24 cellular contexts compared by ENCODE assay signal in genomic region chr6:16930432-16930831, GRCh38.
A peak's percentile ranks its signal among the peaks of the same experiment; 100 is the strongest.
DNase-seq lines count a peak whose midpoint lies in the region; ATAC-seq, FAIRE-seq and TF ChIP-seq lines count a peak whose summit lies in the region.
"Had no signal": no experiment of that assay in that cellular context is flagged by ENCODE, and none has a peak within 500 bp of the region (broad histone marks: within the 10 kb centered on the region; RNA-seq: fewer than 3 reads in every experiment).

No MANE protein-coding gene starts in this region.

- WGBS in IMR-90 (ENCODE audit: extremely low coverage in 2 of 2, insufficient read length in 1 of 2), 2 experiments: no CpG with 5 or more reads among the region's 1 CpG
- 0% methylated on average over 1 of the region's 1 CpG for WGBS in K562 (ENCODE audit: insufficient coverage, low coverage, missing lambda C conversion rate)
- 88 to 92% methylated on average over 1 of the region's 1 CpG for WGBS in pancreas, 2 donors

- no peaks in the 10 kb centered on the region for H3K79me1 ChIP-seq in IMR-90 (ENCODE audit: low read depth in 1 of 2, low read length in 2 of 2)

- no peak for TF ChIP-seq POLR2A in breast epithelium (IDR thresholded peaks at IDR 0.05)
- TF ChIP-seq POLR2A in IMR-90 (IDR thresholded peaks at IDR 0.05; ENCODE audit: low read depth, low read length): no peak
- no peak for TF ChIP-seq POLR2A in K562 (conservative IDR thresholded peaks at IDR 0.05)

- peak overlapping the region; percentile 21; the same call in 1 of the 2 replicates for H2BK20ac ChIP-seq in IMR-90 (ENCODE audit: low read depth, low read length)

- no peak for FAIRE-seq in K562 (lab: Jason Lieb, UNC)
- FAIRE-seq in pancreas (lab: Jason Lieb, UNC): peak; percentile 32
- FAIRE-seq: A549, G401.6, GM12891 had no signal

- H2BK15ac ChIP-seq in IMR-90 (ENCODE audit: low read depth, low read length): no peak overlapping the region

- no peak overlapping the region for H2AK9ac ChIP-seq in IMR-90 (replicated peaks; ENCODE audit: low read depth, low read length, poor library complexity)

- peaks cover 12% of the 10 kb centered on the region for H3K27me3 Mint-ChIP-seq in MCF 10A (ENCODE audit: insufficient read depth, unreplicated experiment)

- H4K20me1 ChIP-seq in IMR-90 (ENCODE audit: insufficient read depth, low read length) (no peaks in the 10 kb centered on the region), K562 (replicated peaks; ENCODE audit: control insufficient read depth, insufficient read depth, low read length) (no peaks in the 10 kb centered on the region)
- H4K20me1 ChIP-seq: BLaER1 treated with 17β-estradiol and CSF1 and Interleukin-3, amounts not matched to agents 10 nM and 100 nM had no signal

- no peak overlapping the region for H3K23ac ChIP-seq in IMR-90 (ENCODE audit: low read depth, low read length)

- no peak overlapping the region for H2AFZ ChIP-seq in IMR-90 (replicated peaks; ENCODE audit: low read length, poor library complexity)
- H2AFZ ChIP-seq in K562 (ENCODE audit: low read depth, low read length): no peak overlapping the region

- H3K4me3 ChIP-seq in breast epithelium: no peak overlapping the region
- no peak overlapping the region for H3K4me3 ChIP-seq in IMR-90 (ENCODE audit: insufficient read depth, low read depth, low read length)
- H3K4me3 ChIP-seq in K562: no peak overlapping the region
- no peak overlapping the region for H3K4me3 ChIP-seq in pancreas
- H3K4me3 ChIP-seq: A549; BLaER1 treated with 17β-estradiol and CSF1 and Interleukin-3, amounts not matched to agents 10 nM and 100 nM had no signal

- TF ChIP-seq RAD21 in IMR-90 (IDR thresholded peaks at IDR 0.05; ENCODE audit: low read length) (no peak), K562 (CRISPR knock-in tag; conservative IDR thresholded peaks at IDR 0.05 in 1 of 2, IDR thresholded peaks at IDR 0.05 in 1 of 2) (no peak)

- H3K14ac ChIP-seq in IMR-90 (replicated peaks; ENCODE audit: low read depth, low read length): no peak overlapping the region

- CTCF ChIA-PET in MCF 10A (lab: Yijun Ruan, JAX): no interaction called here
- CTCF ChIA-PET in IMR-90 (lab: Yijun Ruan, JAX): no interaction called here
- CTCF ChIA-PET in K562 (lab: Yijun Ruan, JAX; ENCODE audit: low intra/inter-chr PET ratio): no interaction called here

- H3K9me1 ChIP-seq in IMR-90 (ENCODE audit: insufficient read depth, low read length) (peaks cover 3% of the 10 kb centered on the region; the same call in 1 of the 2 replicates), K562 (ENCODE audit: control insufficient read depth, insufficient read depth, low read length) (no peaks in the 10 kb centered on the region)

- no peaks in the 10 kb centered on the region for H3K27me3 ChIP-seq in breast epithelium
- H3K27me3 ChIP-seq in IMR-90 (ENCODE audit: control insufficient read depth, insufficient read depth, low read length): no peaks in the 10 kb centered on the region
- H3K27me3 ChIP-seq in K562 (ENCODE audit: control insufficient read depth in 2 of 2, insufficient read depth in 2 of 2, low read length in 2 of 2): no peaks in the 10 kb centered on the region; a peak in 2 of 5 replicates
- no peaks in the 10 kb centered on the region for H3K27me3 ChIP-seq in pancreas
- H3K27me3 ChIP-seq: BLaER1 treated with 17β-estradiol and CSF1 and Interleukin-3, amounts not matched to agents 10 nM and 100 nM had no signal

- H3K18ac ChIP-seq in IMR-90 (ENCODE audit: low read depth, low read length): peak overlapping the region; percentile 63

- no peaks in the 10 kb centered on the region for H3K36me3 Mint-ChIP-seq in MCF 10A (ENCODE audit: insufficient read depth, unreplicated experiment)
- H3K36me3 Mint-ChIP-seq: CD8-positive, alpha-beta T cell; IgD-negative memory B cell had no signal

- TF ChIP-seq EP300 in K562 (IDR thresholded peaks at IDR 0.05; ENCODE audit: low read length): no peak

- no peaks in the 10 kb centered on the region for H3K79me2 ChIP-seq in K562 (ENCODE audit: control insufficient read depth, insufficient read depth, low read length)

- ATAC-seq in IMR-90 (ENCODE audit: low read depth): no peak
- ATAC-seq in K562: no peak
- no peak for ATAC-seq in pancreas
- ATAC-seq in HG03095 (IDR thresholded peaks at IDR 0.05; ENCODE audit: unreplicated experiment): no peak
- ATAC-seq: A549; CD8-positive, alpha-beta T cell; HCT116 had no signal

- POLR2A ChIA-PET in MCF 10A (lab: Yijun Ruan, JAX) (interaction anchor here (0.7 to 1.5 kb wide), 6 partner anchors 9 to 173 kb away, joined by 3 to 8 read pairs (median 3); no protein-coding TSS in a partner anchor), IMR-90 (lab: Charles Lee; ENCODE audit: unreplicated experiment) (interaction anchor here (0.6 to 0.7 kb wide), 2 partner anchors 24 to 750 kb away, joined by 4 to 6 read pairs; no protein-coding TSS in a partner anchor), K562 (lab: Yijun Ruan, JAX) (no interaction called here)

- in situ Hi-C loops in IMR-90 (cut with MboI; ENCODE audit: low sequenced_read_pairs): no loop called here
- in situ Hi-C loops in K562 (cut with MboI): no loop called here

- H2BK5ac ChIP-seq in IMR-90 (ENCODE audit: low read depth, low read length, poor library complexity, severe bottlenecking): peak overlapping the region; percentile 44

- BruUV-seq in MCF 10A (replicated peaks; lab: Mats Ljungman, UMichigan): no TSS peak
- BruUV-seq in IMR-90 (replicated peaks; lab: Mats Ljungman, UMichigan): no TSS peak
- no TSS peak for BruUV-seq in K562 (replicated peaks; lab: Mats Ljungman, UMichigan)

- H3K9ac ChIP-seq in IMR-90 (ENCODE audit: low read depth, low read length): no peak overlapping the region
- H3K9ac ChIP-seq in K562 (ENCODE audit: insufficient read depth in 1 of 2, low read depth in 2 of 2, low read length in 2 of 2): no peak overlapping the region
- H3K9ac ChIP-seq: BLaER1 treated with 17β-estradiol and CSF1 and Interleukin-3, amounts not matched to agents 10 nM and 100 nM had no signal

- no peak overlapping the region; the same call in 1 of the 2 replicates for H4K5ac ChIP-seq in IMR-90 (ENCODE audit: low read depth, low read length)

- dilution Hi-C loops in IMR-90 (cut with HindIII; ENCODE audit: low sequenced_read_pairs, unreplicated experiment): no loop called here

- TF ChIP-seq CTCF in MCF 10A (IDR thresholded peaks at IDR 0.05; ENCODE audit: unreplicated experiment) (no peak), breast epithelium (IDR thresholded peaks at IDR 0.05) (no peak), IMR-90 (conservative IDR thresholded peaks at IDR 0.05; ENCODE audit: low read depth, low read length) (no peak), K562 (IDR thresholded peaks at IDR 0.05 in 2 of 3, conservative IDR thresholded peaks at IDR 0.05 in 1 of 3; ENCODE audit: insufficient read depth in 2 of 3, low read depth in 1 of 3, low read length in 3 of 3) (no peak), pancreas (IDR thresholded peaks at IDR 0.05) (no peak)

- intact Hi-C loops in MCF 10A (cut with micrococcal nuclease): no loop called here
- intact Hi-C loops in breast epithelium (cut with DNase I; ENCODE audit: low total_unique reads): no loop called here
- intact Hi-C loops in IMR-90 (cut with micrococcal nuclease): no loop called here
- intact Hi-C loops in K562 (cut with micrococcal nuclease): no loop called here
- intact Hi-C loops in pancreas (cut with DNase I): no loop called here

- no peaks in the 10 kb centered on the region for H3K4me1 ChIP-seq in breast epithelium
- peaks cover 12% of the 10 kb centered on the region for H3K4me1 ChIP-seq in IMR-90 (ENCODE audit: control insufficient read depth, insufficient read depth, low read length)
- no peaks in the 10 kb centered on the region for H3K4me1 ChIP-seq in K562 (replicated peaks in 1 of 2; ENCODE audit: control insufficient read depth in 2 of 2, insufficient read depth in 2 of 2, low read length in 2 of 2)
- no peaks in the 10 kb centered on the region for H3K4me1 ChIP-seq in pancreas
- H3K4me1 ChIP-seq: A549; BLaER1 treated with 17β-estradiol and CSF1 and Interleukin-3, amounts not matched to agents 10 nM and 100 nM had no signal

- H3K56ac ChIP-seq in IMR-90 (ENCODE audit: extremely low read depth, insufficient read depth, low read length): no peak overlapping the region

- DNase-seq in MCF 10A (ENCODE audit: unreplicated experiment) (no peak), breast epithelium (ENCODE audit: low spot score in 2 of 2) (no peak), IMR-90 (no peak), K562 (ENCODE audit: extremely low read depth in 1 of 4, low spot score in 3 of 4) (no peak), pancreas (no peak), activated T-cell treated with anti-CD3 and anti-CD28 coated beads for 4 hours (no peak), DMS153 treated with DMSO at 0.1 percent for 48 hours (lab: John Stamatoyannopoulos, UW; ENCODE audit: unreplicated experiment) (no peak)
- DNase-seq: Calu3; CD8-positive, alpha-beta T cell; DMS53; DND-41; GOT3; H7; KG1 had no signal

- no peaks in the 10 kb centered on the region for H3K9me3 ChIP-seq in breast epithelium
- no peaks in the 10 kb centered on the region for H3K9me3 ChIP-seq in IMR-90 (ENCODE audit: control insufficient read depth, insufficient read depth, low read length)
- no peaks in the 10 kb centered on the region for H3K9me3 ChIP-seq in K562 (replicated peaks; ENCODE audit: control insufficient read depth, insufficient read depth, low read depth, low read length)
- no peaks in the 10 kb centered on the region for H3K9me3 ChIP-seq in pancreas
- H3K9me3 ChIP-seq: A549; BLaER1 treated with 17β-estradiol and CSF1 and Interleukin-3, amounts not matched to agents 10 nM and 100 nM had no signal

- 0 out of 2 replicates have a peak overlapping the region, but pooled peaks have one; percentile 5 for H2BK120ac ChIP-seq in IMR-90 (ENCODE audit: low read depth, low read length)

- no peak overlapping the region for H3K27ac ChIP-seq in breast epithelium
- peak overlapping the region; percentile 11; the same call in 1 of the 2 replicates for H3K27ac ChIP-seq in IMR-90 (ENCODE audit: insufficient read depth, low read length)
- no peak overlapping the region for H3K27ac ChIP-seq in K562 (ENCODE audit: extremely low read depth, low read depth, low read length)
- no peak overlapping the region for H3K27ac ChIP-seq in pancreas
- H3K27ac ChIP-seq: 22Rv1; A549; BLaER1 treated with 17β-estradiol and CSF1 and Interleukin-3, amounts not matched to agents 10 nM and 100 nM; HL-60 had no signal

- peaks cover 6% of the 10 kb centered on the region for H3K4me1 Mint-ChIP-seq in MCF 10A (ENCODE audit: insufficient read depth, unreplicated experiment)
- H3K4me1 Mint-ChIP-seq: B cell, IgD-negative memory B cell had no signal

- H3K4me3 Mint-ChIP-seq in MCF 10A (ENCODE audit: unreplicated experiment): no peak overlapping the region
- H3K4me3 Mint-ChIP-seq: B cell; CD8-positive, alpha-beta T cell; IgD-negative memory B cell had no signal

- H3K9me3 Mint-ChIP-seq in MCF 10A (ENCODE audit: unreplicated experiment): no peaks in the 10 kb centered on the region
- H3K9me3 Mint-ChIP-seq: CD8-positive, alpha-beta T cell had no signal

- H3K4me2 ChIP-seq in IMR-90 (ENCODE audit: low read depth, low read length): no peak overlapping the region
- no peak overlapping the region for H3K4me2 ChIP-seq in K562 (ENCODE audit: insufficient read depth, low read length)
- H3K4me2 ChIP-seq: A549; BLaER1 treated with 17β-estradiol and CSF1 and Interleukin-3, amounts not matched to agents 10 nM and 100 nM had no signal

- H3K36me3 ChIP-seq in breast epithelium (no peaks in the 10 kb centered on the region), IMR-90 (ENCODE audit: control insufficient read depth, insufficient read depth, low read length) (no peaks in the 10 kb centered on the region), K562 (ENCODE audit: control insufficient read depth, insufficient read depth, low read length) (no peaks in the 10 kb centered on the region), pancreas (no peaks in the 10 kb centered on the region)
- H3K36me3 ChIP-seq: BLaER1 treated with 17β-estradiol and CSF1 and Interleukin-3, amounts not matched to agents 10 nM and 100 nM had no signal

- no peak overlapping the region for H3K4ac ChIP-seq in IMR-90 (ENCODE audit: low read depth, low read length)

- peak overlapping the region; percentile 59 for H3K27ac Mint-ChIP-seq in MCF 10A (ENCODE audit: low read depth, unreplicated experiment)
- H3K27ac Mint-ChIP-seq: B cell; CD8-positive, alpha-beta T cell; IgD-negative memory B cell had no signal

- H4K8ac ChIP-seq in IMR-90 (ENCODE audit: low read depth in 2 of 2, low read length in 2 of 2): no peak overlapping the region

- H2AK5ac ChIP-seq in IMR-90 (ENCODE audit: low read depth, low read length): no peak overlapping the region

- no peak overlapping the region for H4K91ac ChIP-seq in IMR-90 (ENCODE audit: insufficient read depth, low read depth, low read length)
